ENCODE assay signal across 28 cellular contexts in the genomic region with DNA sequence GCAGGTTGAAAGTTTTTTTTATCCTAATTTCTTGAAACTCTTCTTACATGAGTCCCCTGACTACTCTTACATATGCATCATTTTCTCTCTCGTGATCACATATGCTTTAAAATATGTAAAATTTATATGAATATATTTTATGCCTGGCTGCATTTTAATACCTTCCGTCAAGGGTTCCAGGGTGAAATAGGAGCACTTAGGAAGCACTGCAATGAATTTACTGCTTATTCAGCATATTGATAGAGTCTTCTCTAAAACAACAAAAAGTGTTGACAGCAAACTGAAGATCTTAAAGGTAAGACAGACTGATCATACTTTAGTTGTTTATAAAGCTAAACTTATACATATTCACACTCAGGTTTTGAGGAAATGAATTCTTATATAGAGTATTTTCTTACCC.
"Had no signal": no experiment of that assay in that cellular context is flagged by ENCODE, and none has a peak within 500 bp of the region (broad histone marks: within the 10 kb centered on the region; RNA-seq: fewer than 3 reads in every experiment).

No MANE protein-coding gene starts in this region.

- H3K4me1 ChIP-seq: esophagus squamous epithelium, gastrocnemius medialis, heart right ventricle, left lung, lower lobe of right lung had no signal

- H3K4me3 Mint-ChIP-seq: dendritic cell treated with granulocyte-macrophage colony-stimulating factor and Interleukin-4, amounts not matched to agents 40 ng/mL and 50 ng/mL, for 4 days; effector memory CD8-positive, alpha-beta T cell; endodermal cell; mesothelial cell of epicardium; naive B cell; naive thymus-derived CD8-positive, alpha-beta T cell had no signal

- H3K4me1 Mint-ChIP-seq: endodermal cell; mesothelial cell of epicardium; naive B cell; naive thymus-derived CD8-positive, alpha-beta T cell had no signal

- H3K36me3 ChIP-seq: esophagus squamous epithelium, gastrocnemius medialis, heart right ventricle, left lung, lower lobe of right lung had no signal

- DNase-seq: cortex of kidney; effector CD8-positive, alpha-beta T cell; effector memory CD8-positive, alpha-beta T cell; endodermal cell; erythroblast; esophagus squamous epithelium; foreskin fibroblast; foreskin melanocyte; gastrocnemius medialis; glutamatergic neuron; head of caudate nucleus; heart right ventricle; hippocampal formation; left cardiac atrium; left lung; left ventricle myocardium superior; lower lobe of right lung; mesenchymal stem cell; mucosa of descending colon; naive B cell; naive thymus-derived CD8-positive, alpha-beta T cell had no signal

- H3K27me3 ChIP-seq: esophagus squamous epithelium, gastrocnemius medialis, heart right ventricle, left lung had no signal

- FAIRE-seq: endometrium, islet of Langerhans, keratinocyte had no signal

- H3K27me3 Mint-ChIP-seq: dendritic cell treated with granulocyte-macrophage colony-stimulating factor and Interleukin-4, amounts not matched to agents 40 ng/mL and 50 ng/mL, for 4 days; effector memory CD8-positive, alpha-beta T cell; naive B cell; naive thymus-derived CD8-positive, alpha-beta T cell had no signal

- H3K27ac ChIP-seq: epithelial cell of prostate, esophagus squamous epithelium, gastrocnemius medialis, heart right ventricle, left lung, lower lobe of right lung had no signal

- H3K4me3 ChIP-seq: esophagus squamous epithelium, gastrocnemius medialis, heart right ventricle, left lung, lower lobe of right lung, mucosa of descending colon had no signal

- H3K9me3 ChIP-seq: esophagus squamous epithelium, gastrocnemius medialis, left lung, lower lobe of right lung, mucosa of descending colon had no signal

- H3K9me3 Mint-ChIP-seq: dendritic cell treated with granulocyte-macrophage colony-stimulating factor and Interleukin-4, amounts not matched to agents 40 ng/mL and 50 ng/mL, for 4 days; mesothelial cell of epicardium had no signal

- ATAC-seq: effector memory CD8-positive, alpha-beta T cell; esophagus mucosa; gastrocnemius medialis; heart right ventricle; left cardiac atrium; left lung; left ventricle myocardium superior; lower lobe of right lung; mucosa of descending colon; naive thymus-derived CD8-positive, alpha-beta T cell had no signal

- H3K36me3 Mint-ChIP-seq: mesothelial cell of epicardium; naive B cell; naive thymus-derived CD8-positive, alpha-beta T cell had no signal

- H3K27ac Mint-ChIP-seq: dendritic cell treated with granulocyte-macrophage colony-stimulating factor and Interleukin-4, amounts not matched to agents 40 ng/mL and 50 ng/mL, for 4 days; effector memory CD8-positive, alpha-beta T cell; endodermal cell; mesothelial cell of epicardium; naive B cell; naive thymus-derived CD8-positive, alpha-beta T cell had no signal
